In genomic region chrX:134718329-134719317, GRCh38 we compare ENCODE assay signal across 1 cellular context.
TF ChIP-seq lines count a peak whose summit lies in the region.

No MANE protein-coding gene starts in this region.

TF ChIP-seq in HepG2, 621 proteins besides CTCF, POLR2A, EP300 and RAD21 (continued from another document):
- TF ChIP-seq ZNF264 (CRISPR knock-in tag; IDR thresholded peaks at IDR 0.05) = no peak
- TF ChIP-seq, protein P1, sequence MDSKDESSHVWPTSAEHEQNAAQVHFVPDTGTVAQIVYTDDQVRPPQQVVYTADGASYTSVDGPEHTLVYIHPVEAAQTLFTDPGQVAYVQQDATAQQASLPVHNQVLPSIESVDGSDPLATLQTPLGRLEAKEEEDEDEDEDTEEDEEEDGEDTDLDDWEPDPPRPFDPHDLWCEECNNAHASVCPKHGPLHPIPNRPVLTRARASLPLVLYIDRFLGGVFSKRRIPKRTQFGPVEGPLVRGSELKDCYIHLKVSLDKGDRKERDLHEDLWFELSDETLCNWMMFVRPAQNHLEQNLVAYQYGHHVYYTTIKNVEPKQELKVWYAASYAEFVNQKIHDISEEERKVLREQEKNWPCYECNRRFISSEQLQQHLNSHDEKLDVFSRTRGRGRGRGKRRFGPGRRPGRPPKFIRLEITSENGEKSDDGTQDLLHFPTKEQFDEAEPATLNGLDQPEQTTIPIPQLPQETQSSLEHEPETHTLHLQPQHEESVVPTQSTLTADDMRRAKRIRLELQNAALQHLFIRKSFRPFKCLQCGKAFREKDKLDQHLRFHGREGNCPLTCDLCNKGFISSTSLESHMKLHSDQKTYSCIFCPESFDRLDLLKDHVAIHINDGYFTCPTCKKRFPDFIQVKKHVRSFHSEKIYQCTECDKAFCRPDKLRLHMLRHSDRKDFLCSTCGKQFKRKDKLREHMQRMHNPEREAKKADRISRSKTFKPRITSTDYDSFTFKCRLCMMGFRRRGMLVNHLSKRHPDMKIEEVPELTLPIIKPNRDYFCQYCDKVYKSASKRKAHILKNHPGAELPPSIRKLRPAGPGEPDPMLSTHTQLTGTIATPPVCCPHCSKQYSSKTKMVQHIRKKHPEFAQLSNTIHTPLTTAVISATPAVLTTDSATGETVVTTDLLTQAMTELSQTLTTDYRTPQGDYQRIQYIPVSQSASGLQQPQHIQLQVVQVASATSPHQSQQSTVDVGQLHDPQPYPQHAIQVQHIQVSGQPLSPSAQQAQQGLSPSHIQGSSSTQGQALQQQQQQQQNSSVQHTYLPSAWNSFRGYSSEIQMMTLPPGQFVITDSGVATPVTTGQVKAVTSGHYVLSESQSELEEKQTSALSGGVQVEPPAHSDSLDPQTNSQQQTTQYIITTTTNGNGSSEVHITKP (CRISPR knock-in tag; IDR thresholded peaks at IDR 0.05; ENCODE audit: low read depth) = no peak
- TF ChIP-seq FOSL2 (CRISPR knock-in tag; IDR thresholded peaks at IDR 0.05) = 0 out of 2 replicates have a peak, but pooled peaks have one; percentile 6
- no peak for TF ChIP-seq ZNF33A (CRISPR knock-in tag; IDR thresholded peaks at IDR 0.05; ENCODE audit: borderline replicate concordance)
- no peak for TF ChIP-seq NCOR1 (IDR thresholded peaks at IDR 0.05; ENCODE audit: borderline replicate concordance, low read length)
- TF ChIP-seq ZNF30 (CRISPR knock-in tag; IDR thresholded peaks at IDR 0.05) = no peak
- TF ChIP-seq CEBPB (IDR thresholded peaks at IDR 0.05; ENCODE audit: borderline replicate concordance, low read depth, low read length) = peak; percentile 60; the same call in 1 of the 2 replicates
- TF ChIP-seq RCOR2 (CRISPR knock-in tag; IDR thresholded peaks at IDR 0.05) = no peak
- no peak for TF ChIP-seq RBAK (CRISPR knock-in tag; IDR thresholded peaks at IDR 0.05)
- no peak for TF ChIP-seq NFE2 (CRISPR knock-in tag; IDR thresholded peaks at IDR 0.05)
- no peak for TF ChIP-seq ZNF337 (CRISPR knock-in tag; IDR thresholded peaks at IDR 0.05; ENCODE audit: borderline replicate concordance, low read depth)
TF ChIP-seq in HepG2: peak in this region for 2.
